Comparison of ENCODE assay signal across 15 cellular contexts in the genomic region with DNA sequence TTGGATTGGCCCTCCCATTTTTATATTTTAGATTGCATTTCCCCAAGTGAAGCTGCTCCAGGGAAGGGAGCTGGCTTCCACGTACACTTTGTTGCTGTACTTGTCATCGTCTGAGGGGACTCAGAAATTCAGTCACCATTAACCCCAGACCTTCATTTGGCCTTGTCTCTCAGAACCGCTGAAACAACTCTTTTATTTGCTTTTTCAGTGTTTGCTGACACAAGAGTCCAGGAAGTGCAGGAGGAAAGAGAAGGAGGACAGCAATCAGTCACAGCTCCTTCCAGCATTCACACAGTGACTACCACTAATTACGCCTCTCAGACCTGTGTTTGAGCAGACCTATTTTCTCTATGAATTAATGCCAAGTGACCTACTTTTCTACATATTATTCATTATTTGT.
DNase-seq lines count a peak whose midpoint lies in the region; ATAC-seq and TF ChIP-seq lines count a peak whose summit lies in the region.
"Had no signal": no experiment of that assay in that cellular context is flagged by ENCODE, and none has a peak within 500 bp of the region (broad histone marks: within the 10 kb centered on the region; RNA-seq: fewer than 3 reads in every experiment).

No MANE protein-coding gene starts in this region.

- H3K27ac Mint-ChIP-seq in type B pancreatic cell: peak overlapping the region; percentile 77
- H3K27ac Mint-ChIP-seq: activated T-cell treated with anti-CD3 and anti-CD28 coated beads, Interleukin-2, amount 50 U/mL, for 24 hours; endodermal cell had no signal

- peak; percentile 85 for ATAC-seq in left lobe of liver
- ATAC-seq: GM12878 had no signal

- H3K27me3 ChIP-seq in GM23248 (replicated peaks; ENCODE audit: insufficient read depth): no peaks in the 10 kb centered on the region
- H3K27me3 ChIP-seq in tibial artery: no peaks in the 10 kb centered on the region

- no peaks in the 10 kb centered on the region for H3F3A ChIP-seq in GM23248 (ENCODE audit: insufficient read depth)

- no peak overlapping the region for H3K4me2 ChIP-seq in GM23248 (ENCODE audit: unreplicated experiment)

- H3K36me3 Mint-ChIP-seq in type B pancreatic cell: no peaks in the 10 kb centered on the region

- intact Hi-C loops in tibial artery (cut with DNase I; ENCODE audit: low total_unique reads): no loop called here

- no peaks in the 10 kb centered on the region for H3K27me3 Mint-ChIP-seq in type B pancreatic cell

- in situ Hi-C loops in GM23248 (cut with MboI): no loop called here

- no peaks in the 10 kb centered on the region for H3K79me2 ChIP-seq in GM23248 (ENCODE audit: insufficient read depth)

- DNase-seq in NCI-H2107 treated with DMSO at 0.1 percent for 48 hours (lab: John Stamatoyannopoulos, UW; ENCODE audit: unreplicated experiment) (peak; percentile 89), NCI-H2107 (lab: John Stamatoyannopoulos, UW) (no peak), NCI-H774 (lab: John Stamatoyannopoulos, UW) (peak; percentile 93), left lobe of liver (ENCODE audit: low spot score) (no peak), type B pancreatic cell (ENCODE audit: extremely low spot score, unreplicated experiment) (no peak), GM23248 (no peak), germinal center (ENCODE audit: low spot score) (no peak), tibial artery (no peak)
- DNase-seq: activated CD4-positive, alpha-beta T cell treated with anti-CD3 and anti-CD28 coated beads for 1 hour; activated T-cell treated with anti-CD3 and anti-CD28 coated beads, Interleukin-2, amount 50 U/mL, for 24 hours; amygdala; Calu3; endodermal cell had no signal

- 58 to 69% methylated on average over 4 of the region's 4 CpGs for whole genome bisulfite sequencing in GM23248 (ENCODE audit: low coverage in 1 of 2, low lambda C conversion rate in 2 of 2, missing lambda C conversion rate in 2 of 2), 2 experiments

- no peaks in the 10 kb centered on the region for H3K9me3 Mint-ChIP-seq in type B pancreatic cell
- H3K9me3 Mint-ChIP-seq: activated T-cell treated with anti-CD3 and anti-CD28 coated beads, Interleukin-2, amount 50 U/mL, for 24 hours had no signal

- H3K9ac ChIP-seq in GM23248: no peak overlapping the region

- TF ChIP-seq CTCF in type B pancreatic cell (conservative IDR thresholded peaks at IDR 0.05): no peak
- TF ChIP-seq CTCF in tibial artery (IDR thresholded peaks at IDR 0.05): no peak

- no peaks in the 10 kb centered on the region for H3K36me3 ChIP-seq in GM23248 (ENCODE audit: low read depth)
- no peaks in the 10 kb centered on the region for H3K36me3 ChIP-seq in tibial artery

- H4K20me1 ChIP-seq in GM23248 (ENCODE audit: insufficient read depth): no peaks in the 10 kb centered on the region

- H3K4me1 ChIP-seq in GM23248 (ENCODE audit: insufficient read depth) (no peaks in the 10 kb centered on the region), tibial artery (no peaks in the 10 kb centered on the region)

- peak overlapping the region; percentile 46 for H3K4me3 Mint-ChIP-seq in type B pancreatic cell
- H3K4me3 Mint-ChIP-seq: activated T-cell treated with anti-CD3 and anti-CD28 coated beads, Interleukin-2, amount 50 U/mL, for 24 hours; endodermal cell had no signal

- no peaks in the 10 kb centered on the region for H3K9me2 ChIP-seq in GM23248 (ENCODE audit: insufficient read depth)

- peaks cover 47% of the 10 kb centered on the region for H3K4me1 Mint-ChIP-seq in type B pancreatic cell (ENCODE audit: unreplicated experiment)

- H3K9me3 ChIP-seq in GM23248 (ENCODE audit: low read depth) (no peaks in the 10 kb centered on the region), tibial artery (no peaks in the 10 kb centered on the region)

- H3K27ac ChIP-seq in GM23248 (no peak overlapping the region), tibial artery (no peak overlapping the region)
- H3K27ac ChIP-seq: 22Rv1 had no signal

- H3K4me3 ChIP-seq in GM23248 (no peak overlapping the region), tibial artery (no peak overlapping the region)
- H3K4me3 ChIP-seq: GM12878 had no signal

- no peak overlapping the region for H2AFZ ChIP-seq in GM23248

Comparison
In these comparisons a context has a peak if more than half of its experiments do, and no peak if none do; other contexts are left out.
1. DNase-seq: peak in NCI-H2107 treated with DMSO at 0.1 percent for 48 hours (single experiment) and NCI-H774 (single experiment); none in NCI-H2107 (single experiment), left lobe of liver (single experiment), type B pancreatic cell (single experiment), GM23248 (single experiment), germinal center (single experiment) and tibial artery (0 of 2).